In genomic region chr6:158068893-158069799, GRCh38 we compare ENCODE assay signal across 8 cellular contexts.
DNase-seq lines count a peak whose midpoint lies in the region; ATAC-seq, FAIRE-seq and TF ChIP-seq lines count a peak whose summit lies in the region.

No MANE protein-coding gene starts in this region.

- peaks cover 0 to 46% (median 11%) of the 10 kb centered on the region in 9 donors for H3K4me1 ChIP-seq in heart right ventricle
- H3K4me1 ChIP-seq in adipocyte (ENCODE audit: control insufficient read depth, insufficient read depth, low read length), result peaks cover 3% of the 10 kb centered on the region
- peaks cover 29% of the 10 kb centered on the region for H3K4me1 ChIP-seq in keratinocyte (ENCODE audit: control insufficient read depth, extremely low read depth, insufficient read depth, low read length)
- peaks cover 14% of the 10 kb centered on the region for H3K4me1 ChIP-seq in vagina

- H3K9me3 ChIP-seq in heart right ventricle, result no peaks in the 10 kb centered on the region
- H3K9me3 ChIP-seq in adipocyte (ENCODE audit: control insufficient read depth, low read length), result no peaks in the 10 kb centered on the region
- no peaks in the 10 kb centered on the region for H3K9me3 ChIP-seq in keratinocyte (ENCODE audit: control insufficient read depth, low read depth, low read length)
- no peaks in the 10 kb centered on the region for H3K9me3 ChIP-seq in vagina

- H2AFZ ChIP-seq in keratinocyte (ENCODE audit: control insufficient read depth, low read length), result peak overlapping the region; percentile 51

- intact Hi-C loops in heart right ventricle (cut with DNase I), result loop anchor here in 1 of 10 donors (10.0 kb wide), 1 partner anchor 754 kb away; no protein-coding TSS in a partner anchor
- intact Hi-C loops in cardiac septum (cut with DNase I), result loop anchor here (10.0 kb wide), 1 partner anchor 314 kb away; no protein-coding TSS in a partner anchor
- intact Hi-C loops in vagina (cut with DNase I), result no loop called here

- peak; percentile 89 for FAIRE-seq in keratinocyte (lab: Jason Lieb, UNC)

- H3K27ac ChIP-seq in heart right ventricle (peak overlapping the region in 8 of 10 donors; percentile 29 to 63 (median 54)), keratinocyte (ENCODE audit: control insufficient read depth, insufficient read depth, low read length) (peak overlapping the region; percentile 82), vagina (peak overlapping the region; percentile 48)

- TF ChIP-seq CTCF in heart right ventricle (IDR thresholded peaks at IDR 0.05), result no peak
- no peak for TF ChIP-seq CTCF in keratinocyte (optimal IDR thresholded peaks at IDR 0.05 in 1 of 3, IDR thresholded peaks at IDR 0.05 in 1 of 3, conservative IDR thresholded peaks at IDR 0.05 in 1 of 3; ENCODE audit: extremely low read depth in 1 of 3, insufficient read depth in 2 of 3, low read length in 3 of 3)
- TF ChIP-seq CTCF in vagina (IDR thresholded peaks at IDR 0.05), result no peak

- DNase-seq in heart right ventricle (no peak), cardiac septum (ENCODE audit: low spot score) (no peak), adipocyte (ENCODE audit: low read depth) (peak; percentile 45), keratinocyte (ENCODE audit: low read depth, low spot score) (peak; percentile 41), vagina (ENCODE audit: extremely low spot score in 2 of 2) (no peak), SIG-M5 treated with dmso at 0.1 percent for 504 hours (lab: John Stamatoyannopoulos, UW; ENCODE audit: unreplicated experiment) (no peak), NCI-H1092 (lab: John Stamatoyannopoulos, UW) (no peak)

- H3K9me1 ChIP-seq in keratinocyte (ENCODE audit: control insufficient read depth, extremely low read depth, insufficient read depth, low read length), result no peaks in the 10 kb centered on the region

- no peak overlapping the region for H3K4me3 ChIP-seq in heart right ventricle
- no peak overlapping the region for H3K4me3 ChIP-seq in adipocyte (ENCODE audit: low read length)
- peak overlapping the region in 1 of 3 experiments; percentile 13 for H3K4me3 ChIP-seq in keratinocyte (ENCODE audit: control insufficient read depth in 2 of 3, extremely low read depth in 1 of 3, insufficient read depth in 2 of 3, low read depth in 1 of 3, low read length in 3 of 3)
- H3K4me3 ChIP-seq in vagina, result no peak overlapping the region

- H3K27me3 ChIP-seq in heart right ventricle (no peaks in the 10 kb centered on the region), adipocyte (replicated peaks; ENCODE audit: control insufficient read depth, insufficient read depth, low read length) (no peaks in the 10 kb centered on the region), keratinocyte (ENCODE audit: control insufficient read depth, extremely low read depth, insufficient read depth, low read length) (no peaks in the 10 kb centered on the region), vagina (no peaks in the 10 kb centered on the region)

- dilution Hi-C loops in keratinocyte (cut with MboI; ENCODE audit: extremely low pct_ligation_motif_present, low sequenced_read_pairs), result no loop called here

- peak overlapping the region; percentile 71 for H3K4me2 ChIP-seq in keratinocyte (ENCODE audit: control insufficient read depth, extremely low read depth, insufficient read depth, low read depth, low read length)

- H4K20me1 ChIP-seq in keratinocyte (ENCODE audit: control insufficient read depth, extremely low read depth, insufficient read depth, low read length), result no peaks in the 10 kb centered on the region

- peak in 6 of 8 donors; percentile 23 to 59 (median 40) for ATAC-seq in heart right ventricle
- ATAC-seq in activated CD4-positive, CD25-positive, alpha-beta regulatory T cell treated with anti-CD3 and anti-CD28 coated beads, Interleukin-2, amount 50 U/mL, for 24 hours, result no peak

- H3K9ac ChIP-seq in adipocyte (ENCODE audit: low read length), result no peak overlapping the region
- H3K9ac ChIP-seq in keratinocyte (ENCODE audit: control insufficient read depth, extremely low read depth, insufficient read depth, low read length), result peak overlapping the region; percentile 51

- whole genome bisulfite sequencing in heart right ventricle, 2 donors, result 72 to 83% methylated on average over 14 of the region's 14 CpGs

- H3K79me2 ChIP-seq in keratinocyte (ENCODE audit: control insufficient read depth, insufficient read depth, low read length), result no peaks in the 10 kb centered on the region

- no peak for TF ChIP-seq POLR2A in vagina (IDR thresholded peaks at IDR 0.05)

- H3K36me3 ChIP-seq in heart right ventricle, result peaks cover 0 to 94% (median 19%) of the 10 kb centered on the region in 9 donors
- H3K36me3 ChIP-seq in adipocyte (ENCODE audit: control insufficient read depth, insufficient read depth, low read length, severe bottlenecking), result no peaks in the 10 kb centered on the region
- peaks cover 4 to 22% of the 10 kb centered on the region in 2 experiments for H3K36me3 ChIP-seq in keratinocyte (ENCODE audit: control insufficient read depth in 2 of 2, extremely low read depth in 1 of 2, insufficient read depth in 2 of 2, low read length in 2 of 2)
- H3K36me3 ChIP-seq in vagina, result peaks cover 0 to 11% of the 10 kb centered on the region in 2 donors

Comparison
In these comparisons a context has a peak if more than half of its experiments do, and no peak if none do; other contexts are left out.
1. ATAC-seq: peak in heart right ventricle (6 of 8); none in activated CD4-positive, CD25-positive, alpha-beta regulatory T cell treated with anti-CD3 and anti-CD28 coated beads, Interleukin-2, amount 50 U/mL, for 24 hours (0 of 2).
2. DNase-seq: peak in adipocyte (single experiment) and keratinocyte (single experiment); none in heart right ventricle (0 of 2), cardiac septum (single experiment), vagina (0 of 2), SIG-M5 treated with dmso at 0.1 percent for 504 hours (single experiment) and NCI-H1092 (single experiment).
3. Peak in every context shown above with its lines, with median percentiles within 50 percentile points of each other: H3K27ac ChIP-seq.